ENCODE assay signal across 20 cellular contexts in the genomic region with DNA sequence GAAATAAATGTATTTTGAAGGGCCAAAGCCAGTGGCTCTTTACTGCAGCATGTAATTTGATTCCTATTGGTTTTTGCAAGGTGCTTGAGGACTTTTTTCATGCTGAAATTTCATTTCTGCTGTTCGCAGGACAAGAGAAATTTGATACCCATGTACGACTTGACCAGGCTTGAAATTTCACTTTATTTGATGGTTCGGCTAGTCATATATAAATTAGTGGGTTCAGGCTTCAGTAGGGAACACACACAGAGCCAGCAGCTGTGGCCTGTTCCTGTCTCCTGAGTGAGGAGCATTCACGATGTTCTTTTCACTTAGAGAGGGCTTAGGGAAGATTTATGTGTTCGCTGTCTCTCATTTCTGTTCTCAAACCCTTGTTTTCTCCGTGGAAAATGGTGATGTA.
DNase-seq lines count a peak whose midpoint lies in the region; ATAC-seq and TF ChIP-seq lines count a peak whose summit lies in the region.
"Had no signal": no experiment of that assay in that cellular context is flagged by ENCODE, and none has a peak within 500 bp of the region (broad histone marks: within the 10 kb centered on the region; RNA-seq: fewer than 3 reads in every experiment).

No MANE protein-coding gene starts in this region.

- H3K27ac Mint-ChIP-seq in activated T-helper 2 cell treated with anti-CD3 and anti-CD28 coated beads, Interferon-gamma antibody, Interleukin-2, Interleukin-4, amounts not matched to agents 10 μg/mL and 5 μg/mL and 100 μg/mL, durations not matched to agents 14 hours and 24 hours and 36 hours, result no peak overlapping the region

- in situ Hi-C loops in ACHN (cut with HindIII; ENCODE audit: low pct_ligation_motif_present, low pct_unique_long_range_greater_than_20kb, low sequenced_read_pairs), result no loop called here

- H3K36me3 ChIP-seq in RWPE2 (ENCODE audit: low read depth), result no peaks in the 10 kb centered on the region
- H3K36me3 ChIP-seq in A673 (ENCODE audit: insufficient read depth, low read length, poor library complexity, severe bottlenecking), result no peaks in the 10 kb centered on the region
- H3K36me3 ChIP-seq: BLaER1, SJSA1 had no signal

- H3K36me3 Mint-ChIP-seq in activated T-helper 2 cell treated with anti-CD3 and anti-CD28 coated beads, Interferon-gamma antibody, Interleukin-2, Interleukin-4, amounts not matched to agents 10 μg/mL and 5 μg/mL and 100 μg/mL, durations not matched to agents 14 hours and 24 hours and 36 hours (ENCODE audit: low read depth), result peaks cover 44% of the 10 kb centered on the region

- H3K27ac ChIP-seq in RWPE2 (ENCODE audit: poor library complexity, severe bottlenecking) (no peak overlapping the region), A673 (ENCODE audit: low read depth, low read length, poor library complexity, severe bottlenecking) (no peak overlapping the region)
- H3K27ac ChIP-seq: BLaER1, RWPE1, SJSA1 had no signal

- H3K4me3 ChIP-seq in RWPE2 (ENCODE audit: severe bottlenecking), result no peak overlapping the region
- H3K4me3 ChIP-seq in A673 (ENCODE audit: low read depth, low read length, poor library complexity, severe bottlenecking), result no peak overlapping the region
- H3K4me3 ChIP-seq: BLaER1, SJSA1 had no signal

- DNase-seq in NCI-H2107 treated with DMSO at 0.1 percent for 48 hours (lab: John Stamatoyannopoulos, UW; ENCODE audit: unreplicated experiment) (peak; percentile 71), NCI-H2107 (lab: John Stamatoyannopoulos, UW) (no peak), NCI-H187 treated with DMSO at 0.1 percent for 48 hours (lab: John Stamatoyannopoulos, UW) (peak; percentile 71), RWPE2 (ENCODE audit: low spot score) (no peak), mesenteric fat pad (ENCODE audit: low spot score) (peak; percentile 24), A673 (ENCODE audit: low spot score) (no peak), ACHN (no peak)
- DNase-seq in activated T-helper 2 cell treated with anti-CD3 and anti-CD28 coated beads, Interferon-gamma antibody, Interleukin-2, Interleukin-4, amounts not matched to agents 10 μg/mL and 5 μg/mL and 100 μg/mL, durations not matched to agents 14 hours and 24 hours and 36 hours (ENCODE audit: low spot score), result no peak
- DNase-seq: 8988T; CD8-positive, alpha-beta memory T cell; DND-41; HCEC 1CT; KBM-7; MV-4-11; NCI-H146; NCI-H526 treated with DMSO at 0.1 percent for 48 hours; PC-3 had no signal

- H3K27me3 ChIP-seq in RWPE2 (ENCODE audit: insufficient read depth, poor library complexity, severe bottlenecking) (no peaks in the 10 kb centered on the region), A673 (replicated peaks; ENCODE audit: insufficient read depth, low read depth, low read length, poor library complexity) (no peaks in the 10 kb centered on the region)
- H3K27me3 ChIP-seq: BLaER1, SJSA1 had no signal

- no TSS peak for BruUV-seq in A673 (replicated peaks; lab: Mats Ljungman, UMichigan)

- H3K4me1 Mint-ChIP-seq in activated T-helper 2 cell treated with anti-CD3 and anti-CD28 coated beads, Interferon-gamma antibody, Interleukin-2, Interleukin-4, amounts not matched to agents 10 μg/mL and 5 μg/mL and 100 μg/mL, durations not matched to agents 14 hours and 24 hours and 36 hours (ENCODE audit: low read depth), result peaks cover 16% of the 10 kb centered on the region

- H3K4me3 Mint-ChIP-seq in activated T-helper 2 cell treated with anti-CD3 and anti-CD28 coated beads, Interferon-gamma antibody, Interleukin-2, Interleukin-4, amounts not matched to agents 10 μg/mL and 5 μg/mL and 100 μg/mL, durations not matched to agents 14 hours and 24 hours and 36 hours (ENCODE audit: low read depth), result no peak overlapping the region

- TF ChIP-seq CTCF in RWPE2 (IDR thresholded peaks at IDR 0.05; ENCODE audit: poor library complexity, severe bottlenecking) (no peak), A673 (conservative IDR thresholded peaks at IDR 0.05; ENCODE audit: low read depth, low read length) (no peak)

- H3K9me3 ChIP-seq in RWPE2 (ENCODE audit: severe bottlenecking) (no peaks in the 10 kb centered on the region), A673 (ENCODE audit: low read depth, low read length, poor library complexity, severe bottlenecking) (no peaks in the 10 kb centered on the region)
- H3K9me3 ChIP-seq: BLaER1, SJSA1 had no signal

- no peaks in the 10 kb centered on the region for H3K27me3 Mint-ChIP-seq in activated T-helper 2 cell treated with anti-CD3 and anti-CD28 coated beads, Interferon-gamma antibody, Interleukin-2, Interleukin-4, amounts not matched to agents 10 μg/mL and 5 μg/mL and 100 μg/mL, durations not matched to agents 14 hours and 24 hours and 36 hours (ENCODE audit: low read depth)

- POLR2A ChIA-PET in A673 (lab: Charles Lee; ENCODE audit: low non-redundant PET), result no interaction called here

- ATAC-seq in RWPE2 (ENCODE audit: low read depth), result peak; percentile 40; the same call in 1 of the 3 replicates
- ATAC-seq: PC-3 had no signal

- CTCF ChIA-PET in A673 (lab: Charles Lee), result no interaction called here

- intact Hi-C loops in A673 (cut with micrococcal nuclease; ENCODE audit: unreplicated experiment), result no loop called here
- intact Hi-C loops in activated T-helper 2 cell treated with anti-CD3 and anti-CD28 coated beads, Interferon-gamma antibody, Interleukin-2, Interleukin-4, amounts not matched to agents 10 μg/mL and 5 μg/mL and 100 μg/mL, durations not matched to agents 14 hours and 24 hours and 36 hours (cut with micrococcal nuclease), result no loop called here

- H3K4me1 ChIP-seq in RWPE2 (ENCODE audit: insufficient read depth, poor library complexity, severe bottlenecking) (peaks cover 10% of the 10 kb centered on the region), A673 (ENCODE audit: insufficient read depth, low read length, poor library complexity, severe bottlenecking) (peaks cover 7% of the 10 kb centered on the region)
- H3K4me1 ChIP-seq: BLaER1 had no signal

- no peaks in the 10 kb centered on the region for H3K9me3 Mint-ChIP-seq in activated T-helper 2 cell treated with anti-CD3 and anti-CD28 coated beads, Interferon-gamma antibody, Interleukin-2, Interleukin-4, amounts not matched to agents 10 μg/mL and 5 μg/mL and 100 μg/mL, durations not matched to agents 14 hours and 24 hours and 36 hours

Comparison
In these comparisons a context has a peak if more than half of its experiments do, and no peak if none do; other contexts are left out.
1. DNase-seq: peak in NCI-H2107 treated with DMSO at 0.1 percent for 48 hours (single experiment), NCI-H187 treated with DMSO at 0.1 percent for 48 hours (single experiment) and mesenteric fat pad (single experiment); none in NCI-H2107 (single experiment), RWPE2 (single experiment), A673 (single experiment), activated T-helper 2 cell treated with anti-CD3 and anti-CD28 coated beads, Interferon-gamma antibody, Interleukin-2, Interleukin-4, amounts not matched to agents 10 μg/mL and 5 μg/mL and 100 μg/mL, durations not matched to agents 14 hours and 24 hours and 36 hours (single experiment) and ACHN (single experiment).